In genomic region chr18:27227721-27228120, GRCh38 we compare ENCODE assay signal across 22 cellular contexts. TPM values are rescaled to one million over a fixed set of nuclear protein-coding genes. Genes with fewer than 3 reads are reported as not detected.
"Had no signal": no experiment of that assay in that cellular context is flagged by ENCODE, and none has a peak within 500 bp of the region (broad histone marks: within the 10 kb centered on the region; RNA-seq: fewer than 3 reads in every experiment).

No MANE protein-coding gene starts in this region.

- H3K79me2 ChIP-seq: hepatocyte had no signal

- H3K9me3 ChIP-seq: right atrium auricular region, sigmoid colon, stomach, thoracic aorta, transverse colon had no signal

- H3K4me1 Mint-ChIP-seq: natural killer cell; stimulated activated naive B cell treated with anti-CD40 and anti-IgM and Interleukin-4, amounts not matched to agents 10 μg/mL and 1 μg/mL and 100 μg/mL, for 72 hours had no signal

- H3K4me2 ChIP-seq: hepatocyte had no signal

- DNase-seq: effector CD4-positive, alpha-beta T cell; foreskin melanocyte; head of caudate nucleus; left colon; mammary epithelial cell; natural killer cell; sigmoid colon; stimulated activated CD4-positive, alpha-beta T cell treated with anti-CD3 and anti-CD28 coated beads, Interleukin-2, amount 100 ng/mL, for 24 hours; stimulated activated CD4-positive, alpha-beta T cell treated with anti-CD3 and anti-CD28 coated beads, Interleukin-4, amount 100 ng/mL, for 4 hours; stimulated activated naive B cell treated with anti-CD40 and anti-IgM and Interleukin-4, amounts not matched to agents 10 μg/mL and 1 μg/mL and 100 μg/mL, for 72 hours; stomach; substantia nigra; transverse colon had no signal

- H3K4me3 Mint-ChIP-seq: mesothelial cell of epicardium; natural killer cell; neural crest cell; stimulated activated naive B cell treated with anti-CD40 and anti-IgM and Interleukin-4, amounts not matched to agents 10 μg/mL and 1 μg/mL and 100 μg/mL, for 72 hours had no signal

- H2AFZ ChIP-seq: hepatocyte had no signal

- ATAC-seq: left colon; natural killer cell; stimulated activated naive B cell treated with anti-CD40 and anti-IgM and Interleukin-4, amounts not matched to agents 10 μg/mL and 1 μg/mL and 100 μg/mL, for 72 hours had no signal

- H3K9me3 Mint-ChIP-seq: mesothelial cell of epicardium had no signal

- H3K4me1 ChIP-seq: right atrium auricular region, sigmoid colon, stomach, transverse colon had no signal

- H3K27me3 Mint-ChIP-seq: stimulated activated naive B cell treated with anti-CD40 and anti-IgM and Interleukin-4, amounts not matched to agents 10 μg/mL and 1 μg/mL and 100 μg/mL, for 72 hours had no signal

- H3K4me3 ChIP-seq: coronary artery, hepatocyte, right atrium auricular region, sigmoid colon, skin epidermis, stomach, thoracic aorta, transverse colon had no signal

- H3K27ac Mint-ChIP-seq: mesothelial cell of epicardium; natural killer cell; stimulated activated naive B cell treated with anti-CD40 and anti-IgM and Interleukin-4, amounts not matched to agents 10 μg/mL and 1 μg/mL and 100 μg/mL, for 72 hours had no signal

- H3K36me3 ChIP-seq: right atrium auricular region, sigmoid colon, stomach, thoracic aorta, transverse colon had no signal

- H3K36me3 Mint-ChIP-seq: mesothelial cell of epicardium; natural killer cell; stimulated activated naive B cell treated with anti-CD40 and anti-IgM and Interleukin-4, amounts not matched to agents 10 μg/mL and 1 μg/mL and 100 μg/mL, for 72 hours had no signal

- H3K27me3 ChIP-seq: hepatocyte, right atrium auricular region, sigmoid colon, stomach, transverse colon had no signal

- H3K27ac ChIP-seq: coronary artery, hepatocyte, right atrium auricular region, sigmoid colon, skin epidermis, stomach, thoracic aorta, transverse colon had no signal

RNA-seq across cellular contexts. Expression of gene CHST9, which starts 42.6 kb away (rescaled TPM):
- total RNA-seq: dermis microvascular lymphatic vessel endothelial cell, myocyte, natural killer cell had no signal
- polyA plus RNA-seq: mammary epithelial cell had no signal
